Comparison of ENCODE assay signal across 12 cellular contexts in genomic region chr1:13809461-13810159, GRCh38.
DNase-seq lines count a peak whose midpoint lies in the region; ATAC-seq and TF ChIP-seq lines count a peak whose summit lies in the region.
"Had no signal": no experiment of that assay in that cellular context is flagged by ENCODE, and none has a peak within 500 bp of the region (broad histone marks: within the 10 kb centered on the region; RNA-seq: fewer than 3 reads in every experiment).

No MANE protein-coding gene starts in this region.

- peaks cover 6% of the 10 kb centered on the region for H3K4me1 Mint-ChIP-seq in CD14-positive monocyte
- peaks cover 7% of the 10 kb centered on the region; the same call in 2 of the 3 replicates for H3K4me1 Mint-ChIP-seq in GM23338

- no peak overlapping the region for H3K4me3 Mint-ChIP-seq in CD14-positive monocyte
- H3K4me3 Mint-ChIP-seq in GM23338 = no peak overlapping the region

- H3K27ac Mint-ChIP-seq in CD14-positive monocyte (peak overlapping the region in 4 of 7 donors; percentile 2 to 71 (median 13)), GM23338 (no peak overlapping the region)

- H3K27me3 Mint-ChIP-seq in CD14-positive monocyte (ENCODE audit: low read depth in 3 of 3) = peaks cover 0 to 3% (median 2%) of the 10 kb centered on the region in 3 donors
- H3K27me3 Mint-ChIP-seq in GM23338 (ENCODE audit: insufficient read depth, low read depth, poor library complexity) = peaks cover 11% of the 10 kb centered on the region

- no peaks in the 10 kb centered on the region for H3K79me2 ChIP-seq in GM23338 (replicated peaks; ENCODE audit: insufficient read depth)

- no peaks in the 10 kb centered on the region for H3K36me3 ChIP-seq in A673 (ENCODE audit: insufficient read depth, low read length, poor library complexity, severe bottlenecking)
- no peaks in the 10 kb centered on the region for H3K36me3 ChIP-seq in GM23338 (ENCODE audit: insufficient read depth)
- H3K36me3 ChIP-seq: pancreas had no signal

- intact Hi-C loops in A673 (cut with micrococcal nuclease; ENCODE audit: unreplicated experiment) = loop anchor here (2.0 kb wide), 1 partner anchor 145 kb away; no protein-coding TSS in a partner anchor
- intact Hi-C loops in CD14-positive monocyte (cut with micrococcal nuclease) = loop anchor here in 1 of 2 donors (2.0 kb wide), 1 partner anchor 145 kb away; no protein-coding TSS in a partner anchor

- BruUV-seq in A673 (replicated peaks; lab: Mats Ljungman, UMichigan) = no TSS peak

- H3K4me1 ChIP-seq in A673 (ENCODE audit: insufficient read depth, low read length, poor library complexity, severe bottlenecking) (peaks cover 8% of the 10 kb centered on the region), GM23338 (ENCODE audit: insufficient read depth) (no peaks in the 10 kb centered on the region)

- ATAC-seq in GM23338 (no peak), HG03159 (IDR thresholded peaks at IDR 0.05; ENCODE audit: unreplicated experiment) (no peak), HG03439 (IDR thresholded peaks at IDR 0.05; ENCODE audit: unreplicated experiment) (no peak)
- ATAC-seq: esophagus mucosa had no signal

- no peaks in the 10 kb centered on the region for H3K9me3 ChIP-seq in A673 (ENCODE audit: low read depth, low read length, poor library complexity, severe bottlenecking)
- H3K9me3 ChIP-seq: Caco-2, pancreas had no signal

- no peaks in the 10 kb centered on the region for H3F3A ChIP-seq in GM23338 (replicated peaks; ENCODE audit: low read depth)

- peak; percentile 26 for DNase-seq in A673 (ENCODE audit: low spot score)
- no peak for DNase-seq in CD14-positive monocyte (ENCODE audit: low spot score)
- peak; percentile 41 for DNase-seq in NCI-H82 (lab: John Stamatoyannopoulos, UW)
- peak; percentile 17 for DNase-seq in effector CD4-positive, alpha-beta T cell
- no peak for DNase-seq in GM23338 (ENCODE audit: low spot score)
- DNase-seq in EL = no peak
- DNase-seq: Caco-2; central memory CD4-positive, alpha-beta T cell; pancreas had no signal

- H3K27ac ChIP-seq in A673 (ENCODE audit: low read depth, low read length, poor library complexity, severe bottlenecking) (no peak overlapping the region), GM23338 (ENCODE audit: low read depth) (no peak overlapping the region)
- H3K27ac ChIP-seq: pancreas had no signal

- no peak overlapping the region for H2AFZ ChIP-seq in GM23338

- no peak overlapping the region for H3K4me2 ChIP-seq in GM23338

- no peak overlapping the region for H3K4me3 ChIP-seq in A673 (ENCODE audit: low read depth, low read length, poor library complexity, severe bottlenecking)
- H3K4me3 ChIP-seq in GM23338 = no peak overlapping the region
- H3K4me3 ChIP-seq: pancreas had no signal

- H3K9me3 Mint-ChIP-seq in CD14-positive monocyte (peaks cover 0 to 2% (median 0%) of the 10 kb centered on the region in 7 donors), GM23338 (peaks cover 4% of the 10 kb centered on the region; the same call in 2 of the 3 replicates)

- H3K27me3 ChIP-seq in A673 (replicated peaks; ENCODE audit: insufficient read depth, low read depth, low read length, poor library complexity) = no peaks in the 10 kb centered on the region
- no peaks in the 10 kb centered on the region for H3K27me3 ChIP-seq in GM23338 (ENCODE audit: insufficient read depth)
- H3K27me3 ChIP-seq: pancreas had no signal

- H4K20me1 ChIP-seq in GM23338 (replicated peaks; ENCODE audit: insufficient read depth) = no peaks in the 10 kb centered on the region

- no peaks in the 10 kb centered on the region for H3K9me2 ChIP-seq in GM23338 (ENCODE audit: insufficient read depth)

- POLR2A ChIA-PET in A673 (lab: Charles Lee; ENCODE audit: low non-redundant PET) = no interaction called here

- CTCF ChIA-PET in A673 (lab: Charles Lee) = no interaction called here

- H3K36me3 Mint-ChIP-seq in CD14-positive monocyte = peaks cover 21 to 28% of the 10 kb centered on the region in 2 donors
- no peaks in the 10 kb centered on the region; the same call in 1 of the 3 replicates for H3K36me3 Mint-ChIP-seq in GM23338 (ENCODE audit: low read depth)

- 0 out of 2 replicates have a peak, but pooled peaks have one; percentile 24 for TF ChIP-seq CTCF in A673 (conservative IDR thresholded peaks at IDR 0.05; ENCODE audit: low read depth, low read length)
- TF ChIP-seq CTCF in CD14-positive monocyte (IDR thresholded peaks at IDR 0.05) = no peak
- peak in 1 of 2 experiments; percentile 42; a peak in 2 of 4 replicates for TF ChIP-seq CTCF in GM23338 (conservative IDR thresholded peaks at IDR 0.05; ENCODE audit: low read depth in 2 of 2)

TF ChIP-seq in GM23338, 12 proteins besides CTCF, POLR2A, EP300 and RAD21 (continues in another document):
- no peak for TF ChIP-seq POLR2AphosphoS5 (IDR thresholded peaks at IDR 0.05; ENCODE audit: low read depth)
- TF ChIP-seq EZH2 (IDR thresholded peaks at IDR 0.05; ENCODE audit: low read depth, unreplicated experiment) = no peak
- no peak for TF ChIP-seq EZH2phosphoT487 (IDR thresholded peaks at IDR 0.05; ENCODE audit: unreplicated experiment)
- TF ChIP-seq ZNF114 (CRISPR knock-in tag; IDR thresholded peaks at IDR 0.05) = no peak
- TF ChIP-seq JUNB (IDR thresholded peaks at IDR 0.05; ENCODE audit: unreplicated experiment) = no peak
- no peak for TF ChIP-seq NANOG (IDR thresholded peaks at IDR 0.05; ENCODE audit: borderline replicate concordance)
- TF ChIP-seq ZNF331 (CRISPR knock-in tag; IDR thresholded peaks at IDR 0.05; ENCODE audit: low read depth) = no peak
- TF ChIP-seq CREB1 (CRISPR knock-in tag; IDR thresholded peaks at IDR 0.05; ENCODE audit: low read depth) = no peak
- no peak for TF ChIP-seq REST (IDR thresholded peaks at IDR 0.05; ENCODE audit: unreplicated experiment)

Comparison
In these comparisons a context has a peak if more than half of its experiments do, and no peak if none do; other contexts are left out.
1. DNase-seq: peak in A673 (single experiment), NCI-H82 (single experiment) and effector CD4-positive, alpha-beta T cell (single experiment); none in CD14-positive monocyte (single experiment), GM23338 (single experiment) and EL (single experiment).